Comparison of ENCODE assay signal across 22 cellular contexts in genomic region chr15:63401714-63402497, GRCh38. TPM values are rescaled to one million over a fixed set of nuclear protein-coding genes. Genes with fewer than 3 reads are reported as not detected.
"Had no signal": no experiment of that assay in that cellular context is flagged by ENCODE, and none has a peak within 500 bp of the region (broad histone marks: within the 10 kb centered on the region; RNA-seq: fewer than 3 reads in every experiment).

No MANE protein-coding gene starts in this region.

- H3K9me3 ChIP-seq: adrenal gland, body of pancreas, breast epithelium, SJCRH30, SK-N-SH had no signal

- H3K4me3 ChIP-seq: adrenal gland, body of pancreas, breast epithelium, SJCRH30 had no signal

- H3K9me3 Mint-ChIP-seq: activated CD4-positive, alpha-beta memory T cell treated with anti-CD3 and anti-CD28 coated beads, Interleukin-2, amount 10 ng/mL, durations not matched to agents 7 days and 5 days; activated naive CD4-positive, alpha-beta T cell treated with anti-CD3 and anti-CD28 coated beads, Interleukin-2, amount 50 U/mL, for 24 hours; activated T-cell treated with anti-CD3 and anti-CD28 coated beads, Interleukin-2, amount 50 U/mL, for 72 hours; activated T-helper 2 cell treated with anti-CD3 and anti-CD28 coated beads, Interferon-gamma antibody, Interleukin-2, Interleukin-4, amounts not matched to agents 10 μg/mL and 5 μg/mL and 100 μg/mL, durations not matched to agents 14 hours and 24 hours and 36 hours had no signal

- H3K4me1 ChIP-seq: adrenal gland, breast epithelium, SJCRH30 had no signal

- H3K4me3 Mint-ChIP-seq: activated CD4-positive, alpha-beta memory T cell treated with anti-CD3 and anti-CD28 coated beads, Interleukin-2, amount 10 ng/mL, durations not matched to agents 7 days and 5 days; activated naive CD4-positive, alpha-beta T cell treated with anti-CD3 and anti-CD28 coated beads, Interleukin-2, amount 50 U/mL, for 24 hours; activated T-cell treated with anti-CD3 and anti-CD28 coated beads, Interleukin-2, amount 50 U/mL, for 72 hours; T-helper 17 cell had no signal

- DNase-seq: activated CD4-positive, alpha-beta memory T cell treated with anti-CD3 and anti-CD28 coated beads, Interleukin-2, amount 10 ng/mL, durations not matched to agents 7 days and 5 days; activated CD4-positive, alpha-beta T cell treated with anti-CD3 and anti-CD28 coated beads for 1 hour; activated CD4-positive, CD25-positive, alpha-beta regulatory T cell; activated gamma-delta T cell; activated naive CD4-positive, alpha-beta T cell treated with Interleukin-2 at 50 U/mL for 16 hours; activated T-cell treated with anti-CD3 and anti-CD28 coated beads, Interleukin-2, amount 50 U/mL, for 1 hour; adrenal gland; body of pancreas; NCI-H1105; NCI-H1417 treated with DMSO at 0.1 percent for 48 hours; NCI-H1930; SHP77; T-helper 17 cell; T-helper 9 cell; WERI-Rb-1 had no signal

- H3K4me2 ChIP-seq: SK-N-SH had no signal

- H3K36me3 Mint-ChIP-seq: activated naive CD4-positive, alpha-beta T cell treated with anti-CD3 and anti-CD28 coated beads, Interleukin-2, amount 50 U/mL, for 24 hours had no signal

- H3K27ac Mint-ChIP-seq: activated CD4-positive, alpha-beta memory T cell treated with anti-CD3 and anti-CD28 coated beads, Interleukin-2, amount 10 ng/mL, durations not matched to agents 7 days and 5 days; activated naive CD4-positive, alpha-beta T cell treated with anti-CD3 and anti-CD28 coated beads, Interleukin-2, amount 50 U/mL, for 24 hours; activated T-cell treated with anti-CD3 and anti-CD28 coated beads, Interleukin-2, amount 50 U/mL, for 72 hours; activated T-helper 2 cell treated with anti-CD3 and anti-CD28 coated beads, Interferon-gamma antibody, Interleukin-2, Interleukin-4, amounts not matched to agents 10 μg/mL and 5 μg/mL and 100 μg/mL, durations not matched to agents 14 hours and 24 hours and 36 hours; T-helper 17 cell had no signal

- H3K27me3 ChIP-seq: adrenal gland, body of pancreas, breast epithelium had no signal

- H3K27ac ChIP-seq: adrenal gland, body of pancreas, breast epithelium, SJCRH30, WERI-Rb-1 had no signal

- H3K36me3 ChIP-seq: adrenal gland, breast epithelium, SJCRH30, WERI-Rb-1 had no signal

RNA-seq across cellular contexts. Expression of gene CA12, which starts 20.3 kb away (rescaled TPM):
- total RNA-seq: activated CD8-positive, alpha-beta memory T cell treated with anti-CD3 and anti-CD28 coated beads for 36 hours; T-helper 17 cell had no signal
